In genomic region chr11:48017105-48017874, GRCh38 we compare ENCODE assay signal across 1 cellular context.
TF ChIP-seq lines count a peak whose summit lies in the region.

No MANE protein-coding gene starts in this region.

TF ChIP-seq in HepG2, 621 proteins besides CTCF, POLR2A, EP300 and RAD21:
- TF ChIP-seq ISL2 (CRISPR knock-in tag; IDR thresholded peaks at IDR 0.05), result no peak
- TF ChIP-seq, protein P1, sequence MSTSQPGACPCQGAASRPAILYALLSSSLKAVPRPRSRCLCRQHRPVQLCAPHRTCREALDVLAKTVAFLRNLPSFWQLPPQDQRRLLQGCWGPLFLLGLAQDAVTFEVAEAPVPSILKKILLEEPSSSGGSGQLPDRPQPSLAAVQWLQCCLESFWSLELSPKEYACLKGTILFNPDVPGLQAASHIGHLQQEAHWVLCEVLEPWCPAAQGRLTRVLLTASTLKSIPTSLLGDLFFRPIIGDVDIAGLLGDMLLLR (CRISPR knock-in tag; IDR thresholded peaks at IDR 0.05), result no peak
- TF ChIP-seq, protein P2, sequence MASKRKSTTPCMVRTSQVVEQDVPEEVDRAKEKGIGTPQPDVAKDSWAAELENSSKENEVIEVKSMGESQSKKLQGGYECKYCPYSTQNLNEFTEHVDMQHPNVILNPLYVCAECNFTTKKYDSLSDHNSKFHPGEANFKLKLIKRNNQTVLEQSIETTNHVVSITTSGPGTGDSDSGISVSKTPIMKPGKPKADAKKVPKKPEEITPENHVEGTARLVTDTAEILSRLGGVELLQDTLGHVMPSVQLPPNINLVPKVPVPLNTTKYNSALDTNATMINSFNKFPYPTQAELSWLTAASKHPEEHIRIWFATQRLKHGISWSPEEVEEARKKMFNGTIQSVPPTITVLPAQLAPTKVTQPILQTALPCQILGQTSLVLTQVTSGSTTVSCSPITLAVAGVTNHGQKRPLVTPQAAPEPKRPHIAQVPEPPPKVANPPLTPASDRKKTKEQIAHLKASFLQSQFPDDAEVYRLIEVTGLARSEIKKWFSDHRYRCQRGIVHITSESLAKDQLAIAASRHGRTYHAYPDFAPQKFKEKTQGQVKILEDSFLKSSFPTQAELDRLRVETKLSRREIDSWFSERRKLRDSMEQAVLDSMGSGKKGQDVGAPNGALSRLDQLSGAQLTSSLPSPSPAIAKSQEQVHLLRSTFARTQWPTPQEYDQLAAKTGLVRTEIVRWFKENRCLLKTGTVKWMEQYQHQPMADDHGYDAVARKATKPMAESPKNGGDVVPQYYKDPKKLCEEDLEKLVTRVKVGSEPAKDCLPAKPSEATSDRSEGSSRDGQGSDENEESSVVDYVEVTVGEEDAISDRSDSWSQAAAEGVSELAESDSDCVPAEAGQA (IDR thresholded peaks at IDR 0.05; ENCODE audit: low read depth), result no peak
- TF ChIP-seq, protein P2 (CRISPR knock-in tag; IDR thresholded peaks at IDR 0.05; ENCODE audit: borderline replicate concordance), result no peak
- TF ChIP-seq, protein P3, sequence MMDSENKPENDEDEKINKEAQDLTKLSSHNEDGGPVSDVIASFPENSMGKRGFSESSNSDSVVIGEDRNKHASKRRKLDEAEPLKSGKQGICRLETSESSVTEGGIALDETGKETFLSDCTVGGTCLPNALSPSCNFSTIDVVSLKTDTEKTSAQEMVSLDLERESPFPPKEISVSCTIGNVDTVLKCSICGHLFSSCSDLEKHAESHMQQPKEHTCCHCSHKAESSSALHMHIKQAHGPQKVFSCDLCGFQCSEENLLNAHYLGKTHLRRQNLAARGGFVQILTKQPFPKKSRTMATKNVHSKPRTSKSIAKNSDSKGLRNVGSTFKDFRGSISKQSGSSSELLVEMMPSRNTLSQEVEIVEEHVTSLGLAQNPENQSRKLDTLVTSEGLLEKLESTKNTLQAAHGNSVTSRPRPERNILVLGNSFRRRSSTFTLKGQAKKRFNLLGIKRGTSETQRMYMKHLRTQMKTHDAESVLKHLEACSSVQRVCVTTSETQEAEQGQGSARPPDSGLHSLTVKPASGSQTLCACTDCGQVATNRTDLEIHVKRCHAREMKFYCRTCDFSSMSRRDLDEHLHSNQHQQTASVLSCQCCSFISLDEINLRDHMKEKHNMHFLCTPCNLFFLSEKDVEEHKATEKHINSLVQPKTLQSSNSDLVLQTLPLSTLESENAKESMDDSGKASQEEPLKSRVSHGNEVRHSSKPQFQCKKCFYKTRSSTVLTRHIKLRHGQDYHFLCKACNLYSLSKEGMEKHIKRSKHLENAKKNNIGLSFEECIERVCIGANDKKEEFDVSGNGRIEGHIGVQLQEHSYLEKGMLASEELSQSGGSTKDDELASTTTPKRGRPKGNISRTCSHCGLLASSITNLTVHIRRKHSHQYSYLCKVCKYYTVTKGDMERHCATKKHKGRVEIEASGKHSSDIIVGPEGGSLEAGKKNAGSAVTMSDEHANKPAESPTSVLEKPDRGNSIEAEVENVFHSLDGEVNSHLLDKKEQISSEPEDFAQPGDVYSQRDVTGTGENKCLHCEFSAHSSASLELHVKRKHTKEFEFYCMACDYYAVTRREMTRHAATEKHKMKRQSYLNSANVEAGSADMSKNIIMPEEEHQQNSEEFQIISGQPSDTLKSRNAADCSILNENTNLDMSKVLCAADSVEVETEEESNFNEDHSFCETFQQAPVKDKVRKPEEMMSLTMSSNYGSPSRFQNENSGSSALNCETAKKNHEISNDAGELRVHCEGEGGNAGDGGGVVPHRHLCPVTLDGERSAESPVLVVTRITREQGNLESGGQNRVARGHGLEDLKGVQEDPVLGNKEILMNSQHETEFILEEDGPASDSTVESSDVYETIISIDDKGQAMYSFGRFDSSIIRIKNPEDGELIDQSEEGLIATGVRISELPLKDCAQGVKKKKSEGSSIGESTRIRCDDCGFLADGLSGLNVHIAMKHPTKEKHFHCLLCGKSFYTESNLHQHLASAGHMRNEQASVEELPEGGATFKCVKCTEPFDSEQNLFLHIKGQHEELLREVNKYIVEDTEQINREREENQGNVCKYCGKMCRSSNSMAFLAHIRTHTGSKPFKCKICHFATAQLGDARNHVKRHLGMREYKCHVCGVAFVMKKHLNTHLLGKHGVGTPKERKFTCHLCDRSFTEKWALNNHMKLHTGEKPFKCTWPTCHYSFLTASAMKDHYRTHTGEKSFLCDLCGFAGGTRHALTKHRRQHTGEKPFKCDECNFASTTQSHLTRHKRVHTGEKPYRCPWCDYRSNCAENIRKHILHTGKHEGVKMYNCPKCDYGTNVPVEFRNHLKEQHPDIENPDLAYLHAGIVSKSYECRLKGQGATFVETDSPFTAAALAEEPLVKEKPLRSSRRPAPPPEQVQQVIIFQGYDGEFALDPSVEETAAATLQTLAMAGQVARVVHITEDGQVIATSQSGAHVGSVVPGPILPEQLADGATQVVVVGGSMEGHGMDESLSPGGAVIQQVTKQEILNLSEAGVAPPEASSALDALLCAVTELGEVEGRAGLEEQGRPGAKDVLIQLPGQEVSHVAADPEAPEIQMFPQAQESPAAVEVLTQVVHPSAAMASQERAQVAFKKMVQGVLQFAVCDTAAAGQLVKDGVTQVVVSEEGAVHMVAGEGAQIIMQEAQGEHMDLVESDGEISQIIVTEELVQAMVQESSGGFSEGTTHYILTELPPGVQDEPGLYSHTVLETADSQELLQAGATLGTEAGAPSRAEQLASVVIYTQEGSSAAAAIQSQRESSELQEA (CRISPR knock-in tag; IDR thresholded peaks at IDR 0.05; ENCODE audit: not compliant biosample characterization), result no peak
- TF ChIP-seq E2F1 (CRISPR knock-in tag; IDR thresholded peaks at IDR 0.05), result no peak
- TF ChIP-seq AKAP8 (CRISPR knock-in tag; IDR thresholded peaks at IDR 0.05), result no peak
- no peak for TF ChIP-seq ZNF12 (CRISPR knock-in tag; IDR thresholded peaks at IDR 0.05)
- no peak for TF ChIP-seq ZNF225 (CRISPR knock-in tag; IDR thresholded peaks at IDR 0.05)
- TF ChIP-seq ZNF550 (CRISPR knock-in tag; IDR thresholded peaks at IDR 0.05; ENCODE audit: borderline replicate concordance), result no peak
- no peak for TF ChIP-seq MLX (CRISPR knock-in tag; IDR thresholded peaks at IDR 0.05)
- TF ChIP-seq SCMH1 (CRISPR knock-in tag; IDR thresholded peaks at IDR 0.05; ENCODE audit: borderline replicate concordance), result no peak
- TF ChIP-seq, protein P4, sequence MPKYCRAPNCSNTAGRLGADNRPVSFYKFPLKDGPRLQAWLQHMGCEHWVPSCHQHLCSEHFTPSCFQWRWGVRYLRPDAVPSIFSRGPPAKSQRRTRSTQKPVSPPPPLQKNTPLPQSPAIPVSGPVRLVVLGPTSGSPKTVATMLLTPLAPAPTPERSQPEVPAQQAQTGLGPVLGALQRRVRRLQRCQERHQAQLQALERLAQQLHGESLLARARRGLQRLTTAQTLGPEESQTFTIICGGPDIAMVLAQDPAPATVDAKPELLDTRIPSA (CRISPR knock-in tag; IDR thresholded peaks at IDR 0.05; ENCODE audit: borderline replicate concordance), result no peak
- no peak for TF ChIP-seq TEAD3 (CRISPR knock-in tag; optimal IDR thresholded peaks at IDR 0.05; ENCODE audit: borderline replicate concordance)
- no peak for TF ChIP-seq FOSL1 (CRISPR knock-in tag; IDR thresholded peaks at IDR 0.05; ENCODE audit: borderline replicate concordance)
TF ChIP-seq in HepG2: peak in this region for 0.
